14 cellular contexts compared by ENCODE assay signal in genomic region chr17:35730400-35731005, GRCh38. TPM values are rescaled to one million over a fixed set of nuclear protein-coding genes. Genes with fewer than 3 reads are reported as not detected.
DNase-seq lines count a peak whose midpoint lies in the region; ATAC-seq and TF ChIP-seq lines count a peak whose summit lies in the region.
"Had no signal": no experiment of that assay in that cellular context is flagged by ENCODE, and none has a peak within 500 bp of the region (broad histone marks: within the 10 kb centered on the region; RNA-seq: fewer than 3 reads in every experiment).

No MANE protein-coding gene starts in this region.

- intact Hi-C loops in colonic mucosa (cut with DNase I), result no loop called here

- H3K4me3 Mint-ChIP-seq in stimulated activated naive CD8-positive, alpha-beta T cell treated with anti-CD3 and anti-CD28 coated beads, Interleukin-15, Interleukin-2, amounts not matched to agents 100 ng/mL and 50 ng/mL, for 24 hours, result peak overlapping the region; percentile 56
- peak overlapping the region; percentile 86 for H3K4me3 Mint-ChIP-seq in T-helper 17 cell

- no peak overlapping the region for H3K4me3 ChIP-seq in colonic mucosa

- ATAC-seq in stimulated activated naive CD8-positive, alpha-beta T cell treated with anti-CD3 and anti-CD28 coated beads, Interleukin-15, Interleukin-2, amounts not matched to agents 100 U/mL and 50 U/mL, for 24 hours, result no peak
- ATAC-seq in T-helper 17 cell, result no peak
- ATAC-seq in left lobe of liver, result no peak
- ATAC-seq in GM18870 (IDR thresholded peaks at IDR 0.05; ENCODE audit: unreplicated experiment), result no peak
- ATAC-seq in GM18519 (IDR thresholded peaks at IDR 0.05; ENCODE audit: low FRiP score, unreplicated experiment), result no peak
- no peak for ATAC-seq in esophagus mucosa

- no peaks in the 10 kb centered on the region for H3K36me3 ChIP-seq in colonic mucosa

- peaks cover 22% of the 10 kb centered on the region for H3K36me3 Mint-ChIP-seq in stimulated activated naive CD8-positive, alpha-beta T cell treated with anti-CD3 and anti-CD28 coated beads, Interleukin-15, Interleukin-2, amounts not matched to agents 100 ng/mL and 50 ng/mL, for 24 hours (ENCODE audit: low read depth)
- no peaks in the 10 kb centered on the region for H3K36me3 Mint-ChIP-seq in T-helper 17 cell (ENCODE audit: low read depth)

- H3K9me3 ChIP-seq in T-helper 17 cell (ENCODE audit: control insufficient read depth, low read length, poor library complexity, severe bottlenecking) (no peaks in the 10 kb centered on the region), colonic mucosa (no peaks in the 10 kb centered on the region)
- H3K9me3 ChIP-seq: BE2C had no signal

- H3K27ac ChIP-seq in colonic mucosa, result no peak overlapping the region
- H3K27ac ChIP-seq: foreskin keratinocyte had no signal

- no peak for DNase-seq in stimulated activated naive CD8-positive, alpha-beta T cell treated with anti-CD3 and anti-CD28 coated beads, Interleukin-15, Interleukin-2, amounts not matched to agents 100 U/mL and 50 U/mL, for 24 hours
- DNase-seq in T-helper 17 cell (no peak), left lobe of liver (ENCODE audit: low spot score) (peak; percentile 5), colonic mucosa (no peak)
- DNase-seq: activated CD8-positive, alpha-beta memory T cell treated with anti-CD3 and anti-CD28 coated beads, Interleukin-2, amount 50 U/mL, for 4 hours; BE2C; foreskin keratinocyte; HCEC 1CT; SIG-M5 had no signal

- H3K27me3 ChIP-seq in colonic mucosa, result no peaks in the 10 kb centered on the region
- H3K27me3 ChIP-seq: BE2C had no signal

- peaks cover 15% of the 10 kb centered on the region for H3K4me1 Mint-ChIP-seq in stimulated activated naive CD8-positive, alpha-beta T cell treated with anti-CD3 and anti-CD28 coated beads, Interleukin-15, Interleukin-2, amounts not matched to agents 100 ng/mL and 50 ng/mL, for 24 hours (ENCODE audit: low read depth)
- H3K4me1 Mint-ChIP-seq in T-helper 17 cell, result peaks cover 15% of the 10 kb centered on the region

- TF ChIP-seq CTCF in colonic mucosa (IDR thresholded peaks at IDR 0.05), result no peak

- no peaks in the 10 kb centered on the region for H3K27me3 Mint-ChIP-seq in stimulated activated naive CD8-positive, alpha-beta T cell treated with anti-CD3 and anti-CD28 coated beads, Interleukin-15, Interleukin-2, amounts not matched to agents 100 ng/mL and 50 ng/mL, for 24 hours
- H3K27me3 Mint-ChIP-seq in T-helper 17 cell, result peaks cover 8% of the 10 kb centered on the region

- H3K9ac ChIP-seq in colonic mucosa (ENCODE audit: low read depth in 2 of 2, low read length in 2 of 2), result no peak overlapping the region

- H3K27ac Mint-ChIP-seq in stimulated activated naive CD8-positive, alpha-beta T cell treated with anti-CD3 and anti-CD28 coated beads, Interleukin-15, Interleukin-2, amounts not matched to agents 100 ng/mL and 50 ng/mL, for 24 hours, result no peak overlapping the region
- H3K27ac Mint-ChIP-seq in T-helper 17 cell, result peak overlapping the region; percentile 61

- H3K4me1 ChIP-seq in colonic mucosa, result no peaks in the 10 kb centered on the region
- H3K4me1 ChIP-seq: foreskin keratinocyte had no signal

- H3K9me3 Mint-ChIP-seq in stimulated activated naive CD8-positive, alpha-beta T cell treated with anti-CD3 and anti-CD28 coated beads, Interleukin-15, Interleukin-2, amounts not matched to agents 100 ng/mL and 50 ng/mL, for 24 hours, result no peaks in the 10 kb centered on the region

RNA-seq across cellular contexts. Expression of gene RASL10B, which starts 0.9 kb away (rescaled TPM):
- under 1 TPM; 0.10 to 0.50 TPM for total RNA-seq in T-helper 17 cell
- 2.3 TPM for total RNA-seq in left lobe of liver
- under 1 TPM; 0.07 to 0.21 TPM for total RNA-seq in colonic mucosa
- 0.32 TPM for total RNA-seq in esophagus mucosa

RNA-seq across cellular contexts. Expression of gene GAS2L2, which starts 22.5 kb away (rescaled TPM):
- total RNA-seq in T-helper 17 cell (not detected), left lobe of liver (not detected), colonic mucosa (under 1 TPM in 1 of 2 donors, not detected in 1; 0.15 TPM), esophagus mucosa (not detected)
- total RNA-seq: foreskin keratinocyte, mucosa of gallbladder had no signal

RNA-seq across cellular contexts. Expression of gene C17orf50, which starts 30.2 kb away (rescaled TPM):
- total RNA-seq in T-helper 17 cell, result not detected
- not detected for total RNA-seq in left lobe of liver
- total RNA-seq in colonic mucosa, result not detected
- total RNA-seq in esophagus mucosa, result not detected
- total RNA-seq: foreskin keratinocyte, mucosa of gallbladder had no signal
